Comparison of ENCODE assay signal across 1 cellular context in genomic region chr14:23567186-23568020, GRCh38.
TF ChIP-seq lines count a peak whose summit lies in the region.

AP1G2 (minus strand) TSS chr14:23567791; CDS start chr14:23567314, 477 bp downstream.

TF ChIP-seq in HepG2, 621 proteins besides CTCF, POLR2A, EP300 and RAD21 (continues in another document):
- TF ChIP-seq ZNF138 (CRISPR knock-in tag; IDR thresholded peaks at IDR 0.05; ENCODE audit: low read depth), result 0 out of 2 replicates have a peak, but pooled peaks have one; percentile 80
- peak; percentile 89; the same call in 1 of the 2 replicates for TF ChIP-seq ZNF749 (CRISPR knock-in tag; IDR thresholded peaks at IDR 0.05; ENCODE audit: borderline replicate concordance)
- TF ChIP-seq ZNF557 (CRISPR knock-in tag; IDR thresholded peaks at IDR 0.05), result peak; percentile 86; the same call in 1 of the 2 replicates
- peak; percentile 93 for TF ChIP-seq KDM5B (CRISPR knock-in tag; IDR thresholded peaks at IDR 0.05; ENCODE audit: borderline replicate concordance)
- peak; percentile 54; the same call in 1 of the 2 replicates for TF ChIP-seq NR2F6 (IDR thresholded peaks at IDR 0.05)
- peak; percentile 85 for TF ChIP-seq NR2F6 (CRISPR knock-in tag; IDR thresholded peaks at IDR 0.05)
- TF ChIP-seq ZNF672 (CRISPR knock-in tag; IDR thresholded peaks at IDR 0.05), result no peak
- TF ChIP-seq, protein P1, sequence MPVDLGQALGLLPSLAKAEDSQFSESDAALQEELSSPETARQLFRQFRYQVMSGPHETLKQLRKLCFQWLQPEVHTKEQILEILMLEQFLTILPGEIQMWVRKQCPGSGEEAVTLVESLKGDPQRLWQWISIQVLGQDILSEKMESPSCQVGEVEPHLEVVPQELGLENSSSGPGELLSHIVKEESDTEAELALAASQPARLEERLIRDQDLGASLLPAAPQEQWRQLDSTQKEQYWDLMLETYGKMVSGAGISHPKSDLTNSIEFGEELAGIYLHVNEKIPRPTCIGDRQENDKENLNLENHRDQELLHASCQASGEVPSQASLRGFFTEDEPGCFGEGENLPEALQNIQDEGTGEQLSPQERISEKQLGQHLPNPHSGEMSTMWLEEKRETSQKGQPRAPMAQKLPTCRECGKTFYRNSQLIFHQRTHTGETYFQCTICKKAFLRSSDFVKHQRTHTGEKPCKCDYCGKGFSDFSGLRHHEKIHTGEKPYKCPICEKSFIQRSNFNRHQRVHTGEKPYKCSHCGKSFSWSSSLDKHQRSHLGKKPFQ (CRISPR knock-in tag; IDR thresholded peaks at IDR 0.05; ENCODE audit: insufficient replicate concordance), result peak; percentile 87
- no peak for TF ChIP-seq MATR3 (CRISPR knock-in tag; IDR thresholded peaks at IDR 0.05)
- peak; percentile 98 for TF ChIP-seq KLF6 (CRISPR knock-in tag; IDR thresholded peaks at IDR 0.05)
- peak; percentile 98 for TF ChIP-seq MAZ (IDR thresholded peaks at IDR 0.05; ENCODE audit: borderline replicate concordance, low read depth, low read length)
- peak; percentile 96 for TF ChIP-seq MAZ (CRISPR knock-in tag; IDR thresholded peaks at IDR 0.05; ENCODE audit: low read depth)
- peak; percentile 98 for TF ChIP-seq ZMAT3 (CRISPR knock-in tag; conservative IDR thresholded peaks at IDR 0.05)
- peak; percentile 94 for TF ChIP-seq UBTF (CRISPR knock-in tag; IDR thresholded peaks at IDR 0.05)
- peak; percentile 68; the same call in 1 of the 2 replicates for TF ChIP-seq ZNF468 (CRISPR knock-in tag; IDR thresholded peaks at IDR 0.05)
- TF ChIP-seq LBX2 (CRISPR knock-in tag; IDR thresholded peaks at IDR 0.05; ENCODE audit: borderline replicate concordance), result peak; percentile 92; the same call in 1 of the 2 replicates
- no peak; the same call in 1 of the 2 replicates for TF ChIP-seq ZNF44 (CRISPR knock-in tag; IDR thresholded peaks at IDR 0.05)
- TF ChIP-seq, protein P2, sequence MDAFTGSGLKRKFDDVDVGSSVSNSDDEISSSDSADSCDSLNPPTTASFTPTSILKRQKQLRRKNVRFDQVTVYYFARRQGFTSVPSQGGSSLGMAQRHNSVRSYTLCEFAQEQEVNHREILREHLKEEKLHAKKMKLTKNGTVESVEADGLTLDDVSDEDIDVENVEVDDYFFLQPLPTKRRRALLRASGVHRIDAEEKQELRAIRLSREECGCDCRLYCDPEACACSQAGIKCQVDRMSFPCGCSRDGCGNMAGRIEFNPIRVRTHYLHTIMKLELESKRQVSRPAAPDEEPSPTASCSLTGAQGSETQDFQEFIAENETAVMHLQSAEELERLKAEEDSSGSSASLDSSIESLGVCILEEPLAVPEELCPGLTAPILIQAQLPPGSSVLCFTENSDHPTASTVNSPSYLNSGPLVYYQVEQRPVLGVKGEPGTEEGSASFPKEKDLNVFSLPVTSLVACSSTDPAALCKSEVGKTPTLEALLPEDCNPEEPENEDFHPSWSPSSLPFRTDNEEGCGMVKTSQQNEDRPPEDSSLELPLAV (CRISPR knock-in tag; conservative IDR thresholded peaks at IDR 0.05; ENCODE audit: low read depth), result no peak
- no peak for TF ChIP-seq MTA3 (CRISPR knock-in tag; IDR thresholded peaks at IDR 0.05)
- no peak for TF ChIP-seq TCF12 (IDR thresholded peaks at IDR 0.05)
- TF ChIP-seq TCF12 (CRISPR knock-in tag; IDR thresholded peaks at IDR 0.05), result no peak; the same call in 1 of the 2 replicates
- 0 out of 2 replicates have a peak, but pooled peaks have one; percentile 63 for TF ChIP-seq CHD2 (IDR thresholded peaks at IDR 0.05; ENCODE audit: low read depth, low read length)
- TF ChIP-seq BORCS8-MEF2B (CRISPR knock-in tag; IDR thresholded peaks at IDR 0.05), result peak; percentile 97
- TF ChIP-seq CEBPB (IDR thresholded peaks at IDR 0.05; ENCODE audit: borderline replicate concordance, low read depth, low read length), result no peak
- peak; percentile 85; the same call in 1 of the 2 replicates for TF ChIP-seq TSC22D2 (CRISPR knock-in tag; IDR thresholded peaks at IDR 0.05; ENCODE audit: borderline replicate concordance)
- TF ChIP-seq, protein P3, sequence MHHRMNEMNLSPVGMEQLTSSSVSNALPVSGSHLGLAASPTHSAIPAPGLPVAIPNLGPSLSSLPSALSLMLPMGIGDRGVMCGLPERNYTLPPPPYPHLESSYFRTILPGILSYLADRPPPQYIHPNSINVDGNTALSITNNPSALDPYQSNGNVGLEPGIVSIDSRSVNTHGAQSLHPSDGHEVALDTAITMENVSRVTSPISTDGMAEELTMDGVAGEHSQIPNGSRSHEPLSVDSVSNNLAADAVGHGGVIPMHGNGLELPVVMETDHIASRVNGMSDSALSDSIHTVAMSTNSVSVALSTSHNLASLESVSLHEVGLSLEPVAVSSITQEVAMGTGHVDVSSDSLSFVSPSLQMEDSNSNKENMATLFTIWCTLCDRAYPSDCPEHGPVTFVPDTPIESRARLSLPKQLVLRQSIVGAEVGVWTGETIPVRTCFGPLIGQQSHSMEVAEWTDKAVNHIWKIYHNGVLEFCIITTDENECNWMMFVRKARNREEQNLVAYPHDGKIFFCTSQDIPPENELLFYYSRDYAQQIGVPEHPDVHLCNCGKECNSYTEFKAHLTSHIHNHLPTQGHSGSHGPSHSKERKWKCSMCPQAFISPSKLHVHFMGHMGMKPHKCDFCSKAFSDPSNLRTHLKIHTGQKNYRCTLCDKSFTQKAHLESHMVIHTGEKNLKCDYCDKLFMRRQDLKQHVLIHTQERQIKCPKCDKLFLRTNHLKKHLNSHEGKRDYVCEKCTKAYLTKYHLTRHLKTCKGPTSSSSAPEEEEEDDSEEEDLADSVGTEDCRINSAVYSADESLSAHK (CRISPR knock-in tag; IDR thresholded peaks at IDR 0.05; ENCODE audit: borderline replicate concordance), result peak; percentile 93; the same call in 1 of the 2 replicates
- no peak; the same call in 1 of the 2 replicates for TF ChIP-seq RFX3 (CRISPR knock-in tag; IDR thresholded peaks at IDR 0.05)
- TF ChIP-seq GABPB1 (CRISPR knock-in tag; IDR thresholded peaks at IDR 0.05), result peak; percentile 88
- TF ChIP-seq ZNF263 (CRISPR knock-in tag; IDR thresholded peaks at IDR 0.05), result peak; percentile 92
- TF ChIP-seq ZNF570 (CRISPR knock-in tag; IDR thresholded peaks at IDR 0.05; ENCODE audit: borderline replicate concordance), result peak; percentile 94; the same call in 1 of the 2 replicates
- TF ChIP-seq, protein P4, sequence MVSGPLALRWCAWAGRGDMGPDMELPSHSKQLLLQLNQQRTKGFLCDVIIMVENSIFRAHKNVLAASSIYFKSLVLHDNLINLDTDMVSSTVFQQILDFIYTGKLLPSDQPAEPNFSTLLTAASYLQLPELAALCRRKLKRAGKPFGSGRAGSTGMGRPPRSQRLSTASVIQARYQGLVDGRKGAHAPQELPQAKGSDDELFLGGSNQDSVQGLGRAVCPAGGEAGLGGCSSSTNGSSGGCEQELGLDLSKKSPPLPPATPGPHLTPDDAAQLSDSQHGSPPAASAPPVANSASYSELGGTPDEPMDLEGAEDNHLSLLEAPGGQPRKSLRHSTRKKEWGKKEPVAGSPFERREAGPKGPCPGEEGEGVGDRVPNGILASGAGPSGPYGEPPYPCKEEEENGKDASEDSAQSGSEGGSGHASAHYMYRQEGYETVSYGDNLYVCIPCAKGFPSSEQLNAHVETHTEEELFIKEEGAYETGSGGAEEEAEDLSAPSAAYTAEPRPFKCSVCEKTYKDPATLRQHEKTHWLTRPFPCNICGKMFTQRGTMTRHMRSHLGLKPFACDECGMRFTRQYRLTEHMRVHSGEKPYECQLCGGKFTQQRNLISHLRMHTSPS (CRISPR knock-in tag; IDR thresholded peaks at IDR 0.05; ENCODE audit: low read depth), result peak; percentile 82
- no peak for TF ChIP-seq ZNF414 (CRISPR knock-in tag; IDR thresholded peaks at IDR 0.05)
- TF ChIP-seq USF2 (IDR thresholded peaks at IDR 0.05; ENCODE audit: low read depth, low read length), result peak; percentile 32; the same call in 1 of the 2 replicates
- TF ChIP-seq USF2 (CRISPR knock-in tag; IDR thresholded peaks at IDR 0.05; ENCODE audit: borderline replicate concordance), result no peak
- peak; percentile 80; the same call in 1 of the 2 replicates for TF ChIP-seq FOXK1 (CRISPR knock-in tag; IDR thresholded peaks at IDR 0.05; ENCODE audit: borderline replicate concordance, low read depth)
- TF ChIP-seq ZNF143 (CRISPR knock-in tag; IDR thresholded peaks at IDR 0.05), result peak; percentile 61
- TF ChIP-seq KLF12 (CRISPR knock-in tag; IDR thresholded peaks at IDR 0.05; ENCODE audit: borderline replicate concordance), result peak; percentile 80; the same call in 1 of the 2 replicates
- TF ChIP-seq, protein P5, sequence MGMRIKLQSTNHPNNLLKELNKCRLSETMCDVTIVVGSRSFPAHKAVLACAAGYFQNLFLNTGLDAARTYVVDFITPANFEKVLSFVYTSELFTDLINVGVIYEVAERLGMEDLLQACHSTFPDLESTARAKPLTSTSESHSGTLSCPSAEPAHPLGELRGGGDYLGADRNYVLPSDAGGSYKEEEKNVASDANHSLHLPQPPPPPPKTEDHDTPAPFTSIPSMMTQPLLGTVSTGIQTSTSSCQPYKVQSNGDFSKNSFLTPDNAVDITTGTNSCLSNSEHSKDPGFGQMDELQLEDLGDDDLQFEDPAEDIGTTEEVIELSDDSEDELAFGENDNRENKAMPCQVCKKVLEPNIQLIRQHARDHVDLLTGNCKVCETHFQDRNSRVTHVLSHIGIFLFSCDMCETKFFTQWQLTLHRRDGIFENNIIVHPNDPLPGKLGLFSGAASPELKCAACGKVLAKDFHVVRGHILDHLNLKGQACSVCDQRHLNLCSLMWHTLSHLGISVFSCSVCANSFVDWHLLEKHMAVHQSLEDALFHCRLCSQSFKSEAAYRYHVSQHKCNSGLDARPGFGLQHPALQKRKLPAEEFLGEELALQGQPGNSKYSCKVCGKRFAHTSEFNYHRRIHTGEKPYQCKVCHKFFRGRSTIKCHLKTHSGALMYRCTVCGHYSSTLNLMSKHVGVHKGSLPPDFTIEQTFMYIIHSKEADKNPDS (CRISPR knock-in tag; IDR thresholded peaks at IDR 0.05), result no peak
- TF ChIP-seq ZNF513 (CRISPR knock-in tag; conservative IDR thresholded peaks at IDR 0.05), result no peak; the same call in 1 of the 2 replicates
- TF ChIP-seq SOX13 (IDR thresholded peaks at IDR 0.05), result no peak
- TF ChIP-seq SOX13 (CRISPR knock-in tag; conservative IDR thresholded peaks at IDR 0.05 in 1 of 2, IDR thresholded peaks at IDR 0.05 in 1 of 2), result peak in 1 of 2 experiments; percentile 51; a peak in 1 of 4 replicates
- peak; percentile 95 for TF ChIP-seq MEIS1 (CRISPR knock-in tag; IDR thresholded peaks at IDR 0.05; ENCODE audit: borderline replicate concordance)
- TF ChIP-seq POLR2AphosphoS5 (IDR thresholded peaks at IDR 0.05; ENCODE audit: low read depth, low read length), result peak; percentile 99
- peak; percentile 98 for TF ChIP-seq RBM39 (IDR thresholded peaks at IDR 0.05; ENCODE audit: low read depth, low read length, poor library complexity, severe bottlenecking)
- no peak for TF ChIP-seq SATB2 (CRISPR knock-in tag; IDR thresholded peaks at IDR 0.05)
- TF ChIP-seq CAMTA2 (CRISPR knock-in tag; IDR thresholded peaks at IDR 0.05; ENCODE audit: borderline replicate concordance), result no peak; the same call in none of the 2 replicates
- TF ChIP-seq JUND (CRISPR knock-in tag; IDR thresholded peaks at IDR 0.05), result no peak; the same call in 1 of the 2 replicates
- TF ChIP-seq ZNF7 (CRISPR knock-in tag; IDR thresholded peaks at IDR 0.05), result no peak
- 0 out of 2 replicates have a peak, but pooled peaks have one; percentile 94 for TF ChIP-seq RARG (CRISPR knock-in tag; IDR thresholded peaks at IDR 0.05; ENCODE audit: low read depth)
- no peak for TF ChIP-seq CCDC6 (CRISPR knock-in tag; IDR thresholded peaks at IDR 0.05)
